ENCODE assay signal across 4 cellular contexts in the genomic region with DNA sequence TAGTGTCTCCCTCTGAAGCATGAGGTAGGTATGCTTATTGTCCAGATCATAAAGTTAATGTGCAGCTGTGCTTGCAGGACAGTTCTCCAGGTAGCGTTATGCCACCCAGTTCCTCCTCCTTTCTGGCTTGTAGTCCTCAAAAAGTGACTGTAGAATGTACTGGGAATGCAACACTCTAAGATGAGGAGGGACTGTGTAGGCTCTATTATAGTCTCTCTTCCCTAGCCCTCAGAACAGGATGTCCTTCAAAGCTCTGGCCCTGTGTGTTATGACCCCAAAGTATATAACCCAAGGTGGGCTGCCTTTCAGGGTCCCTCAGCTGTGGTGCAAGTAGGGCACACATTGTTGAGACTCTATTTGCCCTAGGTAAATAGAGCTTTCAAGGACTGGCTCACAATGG.
A peak's percentile ranks its signal among the peaks of the same experiment; 100 is the strongest.
TF ChIP-seq lines count a peak whose summit lies in the region.

No MANE protein-coding gene starts in this region.

TF ChIP-seq in SK-N-SH treated with all-trans-retinoic acid at 6 μM for 48 hours, 23 proteins besides CTCF, POLR2A, EP300 and RAD21 (continues in another document):
- no peak for TF ChIP-seq ZFP3 (CRISPR knock-in tag; IDR thresholded peaks at IDR 0.05)
- TF ChIP-seq ZFP30 (CRISPR knock-in tag; IDR thresholded peaks at IDR 0.05) = no peak
- no peak for TF ChIP-seq GLIS3 (CRISPR knock-in tag; IDR thresholded peaks at IDR 0.05)
- no peak for TF ChIP-seq ESRRG (CRISPR knock-in tag; IDR thresholded peaks at IDR 0.05)
- TF ChIP-seq, protein P1, sequence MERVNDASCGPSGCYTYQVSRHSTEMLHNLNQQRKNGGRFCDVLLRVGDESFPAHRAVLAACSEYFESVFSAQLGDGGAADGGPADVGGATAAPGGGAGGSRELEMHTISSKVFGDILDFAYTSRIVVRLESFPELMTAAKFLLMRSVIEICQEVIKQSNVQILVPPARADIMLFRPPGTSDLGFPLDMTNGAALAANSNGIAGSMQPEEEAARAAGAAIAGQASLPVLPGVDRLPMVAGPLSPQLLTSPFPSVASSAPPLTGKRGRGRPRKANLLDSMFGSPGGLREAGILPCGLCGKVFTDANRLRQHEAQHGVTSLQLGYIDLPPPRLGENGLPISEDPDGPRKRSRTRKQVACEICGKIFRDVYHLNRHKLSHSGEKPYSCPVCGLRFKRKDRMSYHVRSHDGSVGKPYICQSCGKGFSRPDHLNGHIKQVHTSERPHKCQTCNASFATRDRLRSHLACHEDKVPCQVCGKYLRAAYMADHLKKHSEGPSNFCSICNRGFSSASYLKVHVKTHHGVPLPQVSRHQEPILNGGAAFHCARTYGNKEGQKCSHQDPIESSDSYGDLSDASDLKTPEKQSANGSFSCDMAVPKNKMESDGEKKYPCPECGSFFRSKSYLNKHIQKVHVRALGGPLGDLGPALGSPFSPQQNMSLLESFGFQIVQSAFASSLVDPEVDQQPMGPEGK (CRISPR knock-in tag; IDR thresholded peaks at IDR 0.05; ENCODE audit: borderline replicate concordance) = no peak
- TF ChIP-seq, protein P2, sequence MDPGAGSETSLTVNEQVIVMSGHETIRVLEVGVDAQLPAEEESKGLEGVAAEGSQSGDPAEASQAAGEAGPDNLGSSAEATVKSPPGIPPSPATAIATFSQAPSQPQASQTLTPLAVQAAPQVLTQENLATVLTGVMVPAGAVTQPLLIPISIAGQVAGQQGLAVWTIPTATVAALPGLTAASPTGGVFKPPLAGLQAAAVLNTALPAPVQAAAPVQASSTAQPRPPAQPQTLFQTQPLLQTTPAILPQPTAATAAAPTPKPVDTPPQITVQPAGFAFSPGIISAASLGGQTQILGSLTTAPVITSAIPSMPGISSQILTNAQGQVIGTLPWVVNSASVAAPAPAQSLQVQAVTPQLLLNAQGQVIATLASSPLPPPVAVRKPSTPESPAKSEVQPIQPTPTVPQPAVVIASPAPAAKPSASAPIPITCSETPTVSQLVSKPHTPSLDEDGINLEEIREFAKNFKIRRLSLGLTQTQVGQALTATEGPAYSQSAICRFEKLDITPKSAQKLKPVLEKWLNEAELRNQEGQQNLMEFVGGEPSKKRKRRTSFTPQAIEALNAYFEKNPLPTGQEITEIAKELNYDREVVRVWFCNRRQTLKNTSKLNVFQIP (CRISPR knock-in tag; IDR thresholded peaks at IDR 0.05; ENCODE audit: borderline replicate concordance, low read depth) = no peak
- TF ChIP-seq SNAI2 (CRISPR knock-in tag; IDR thresholded peaks at IDR 0.05) = no peak
- TF ChIP-seq ZNF70 (CRISPR knock-in tag; IDR thresholded peaks at IDR 0.05) = no peak
- TF ChIP-seq CSDC2 (CRISPR knock-in tag; IDR thresholded peaks at IDR 0.05) = no peak

TF ChIP-seq in SK-N-SH, 30 proteins besides CTCF, POLR2A, EP300 and RAD21 (continues in another document):
- no peak for TF ChIP-seq GATA2 (CRISPR knock-in tag; IDR thresholded peaks at IDR 0.05)
- TF ChIP-seq CHD2 (IDR thresholded peaks at IDR 0.05; ENCODE audit: low read length, partially characterized antibody) = no peak
- TF ChIP-seq, protein P3, sequence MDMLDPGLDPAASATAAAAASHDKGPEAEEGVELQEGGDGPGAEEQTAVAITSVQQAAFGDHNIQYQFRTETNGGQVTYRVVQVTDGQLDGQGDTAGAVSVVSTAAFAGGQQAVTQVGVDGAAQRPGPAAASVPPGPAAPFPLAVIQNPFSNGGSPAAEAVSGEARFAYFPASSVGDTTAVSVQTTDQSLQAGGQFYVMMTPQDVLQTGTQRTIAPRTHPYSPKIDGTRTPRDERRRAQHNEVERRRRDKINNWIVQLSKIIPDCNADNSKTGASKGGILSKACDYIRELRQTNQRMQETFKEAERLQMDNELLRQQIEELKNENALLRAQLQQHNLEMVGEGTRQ (IDR thresholded peaks at IDR 0.05; ENCODE audit: borderline replicate concordance, low read depth, low read length) = no peak
- TF ChIP-seq FOXM1 (IDR thresholded peaks at IDR 0.05; ENCODE audit: low read depth) = no peak
- TF ChIP-seq, protein P4, sequence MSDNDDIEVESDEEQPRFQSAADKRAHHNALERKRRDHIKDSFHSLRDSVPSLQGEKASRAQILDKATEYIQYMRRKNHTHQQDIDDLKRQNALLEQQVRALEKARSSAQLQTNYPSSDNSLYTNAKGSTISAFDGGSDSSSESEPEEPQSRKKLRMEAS (IDR thresholded peaks at IDR 0.05; ENCODE audit: low read depth) = no peak
- TF ChIP-seq RCOR1 (IDR thresholded peaks at IDR 0.05; ENCODE audit: low read length) = no peak
- TF ChIP-seq TEAD4 (IDR thresholded peaks at IDR 0.05; ENCODE audit: borderline replicate concordance, insufficient read depth) = no peak
- TF ChIP-seq, protein P5, sequence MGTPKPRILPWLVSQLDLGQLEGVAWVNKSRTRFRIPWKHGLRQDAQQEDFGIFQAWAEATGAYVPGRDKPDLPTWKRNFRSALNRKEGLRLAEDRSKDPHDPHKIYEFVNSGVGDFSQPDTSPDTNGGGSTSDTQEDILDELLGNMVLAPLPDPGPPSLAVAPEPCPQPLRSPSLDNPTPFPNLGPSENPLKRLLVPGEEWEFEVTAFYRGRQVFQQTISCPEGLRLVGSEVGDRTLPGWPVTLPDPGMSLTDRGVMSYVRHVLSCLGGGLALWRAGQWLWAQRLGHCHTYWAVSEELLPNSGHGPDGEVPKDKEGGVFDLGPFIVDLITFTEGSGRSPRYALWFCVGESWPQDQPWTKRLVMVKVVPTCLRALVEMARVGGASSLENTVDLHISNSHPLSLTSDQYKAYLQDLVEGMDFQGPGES (IDR thresholded peaks at IDR 0.05; ENCODE audit: low read depth, low read length) = no peak

TF ChIP-seq in HEK293, 187 proteins besides CTCF, POLR2A, EP300 and RAD21:
- TF ChIP-seq ZFHX2 (tag by site-specific recombination; conservative IDR thresholded peaks at IDR 0.05) (no peak), ZNF600 (tag by site-specific recombination; IDR thresholded peaks at IDR 0.05) (peak; percentile 57; the same call in 1 of the 2 replicates), ZNF629 (tag by site-specific recombination; IDR thresholded peaks at IDR 0.05) (no peak)

TF ChIP-seq in GM12878, 131 proteins besides CTCF, POLR2A, EP300 and RAD21:
- TF ChIP-seq, protein P6, sequence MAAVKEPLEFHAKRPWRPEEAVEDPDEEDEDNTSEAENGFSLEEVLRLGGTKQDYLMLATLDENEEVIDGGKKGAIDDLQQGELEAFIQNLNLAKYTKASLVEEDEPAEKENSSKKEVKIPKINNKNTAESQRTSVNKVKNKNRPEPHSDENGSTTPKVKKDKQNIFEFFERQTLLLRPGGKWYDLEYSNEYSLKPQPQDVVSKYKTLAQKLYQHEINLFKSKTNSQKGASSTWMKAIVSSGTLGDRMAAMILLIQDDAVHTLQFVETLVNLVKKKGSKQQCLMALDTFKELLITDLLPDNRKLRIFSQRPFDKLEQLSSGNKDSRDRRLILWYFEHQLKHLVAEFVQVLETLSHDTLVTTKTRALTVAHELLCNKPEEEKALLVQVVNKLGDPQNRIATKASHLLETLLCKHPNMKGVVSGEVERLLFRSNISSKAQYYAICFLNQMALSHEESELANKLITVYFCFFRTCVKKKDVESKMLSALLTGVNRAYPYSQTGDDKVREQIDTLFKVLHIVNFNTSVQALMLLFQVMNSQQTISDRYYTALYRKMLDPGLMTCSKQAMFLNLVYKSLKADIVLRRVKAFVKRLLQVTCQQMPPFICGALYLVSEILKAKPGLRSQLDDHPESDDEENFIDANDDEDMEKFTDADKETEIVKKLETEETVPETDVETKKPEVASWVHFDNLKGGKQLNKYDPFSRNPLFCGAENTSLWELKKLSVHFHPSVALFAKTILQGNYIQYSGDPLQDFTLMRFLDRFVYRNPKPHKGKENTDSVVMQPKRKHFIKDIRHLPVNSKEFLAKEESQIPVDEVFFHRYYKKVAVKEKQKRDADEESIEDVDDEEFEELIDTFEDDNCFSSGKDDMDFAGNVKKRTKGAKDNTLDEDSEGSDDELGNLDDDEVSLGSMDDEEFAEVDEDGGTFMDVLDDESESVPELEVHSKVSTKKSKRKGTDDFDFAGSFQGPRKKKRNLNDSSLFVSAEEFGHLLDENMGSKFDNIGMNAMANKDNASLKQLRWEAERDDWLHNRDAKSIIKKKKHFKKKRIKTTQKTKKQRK (IDR thresholded peaks at IDR 0.05; ENCODE audit: low read depth, low read length) = no peak
- TF ChIP-seq, protein P7, sequence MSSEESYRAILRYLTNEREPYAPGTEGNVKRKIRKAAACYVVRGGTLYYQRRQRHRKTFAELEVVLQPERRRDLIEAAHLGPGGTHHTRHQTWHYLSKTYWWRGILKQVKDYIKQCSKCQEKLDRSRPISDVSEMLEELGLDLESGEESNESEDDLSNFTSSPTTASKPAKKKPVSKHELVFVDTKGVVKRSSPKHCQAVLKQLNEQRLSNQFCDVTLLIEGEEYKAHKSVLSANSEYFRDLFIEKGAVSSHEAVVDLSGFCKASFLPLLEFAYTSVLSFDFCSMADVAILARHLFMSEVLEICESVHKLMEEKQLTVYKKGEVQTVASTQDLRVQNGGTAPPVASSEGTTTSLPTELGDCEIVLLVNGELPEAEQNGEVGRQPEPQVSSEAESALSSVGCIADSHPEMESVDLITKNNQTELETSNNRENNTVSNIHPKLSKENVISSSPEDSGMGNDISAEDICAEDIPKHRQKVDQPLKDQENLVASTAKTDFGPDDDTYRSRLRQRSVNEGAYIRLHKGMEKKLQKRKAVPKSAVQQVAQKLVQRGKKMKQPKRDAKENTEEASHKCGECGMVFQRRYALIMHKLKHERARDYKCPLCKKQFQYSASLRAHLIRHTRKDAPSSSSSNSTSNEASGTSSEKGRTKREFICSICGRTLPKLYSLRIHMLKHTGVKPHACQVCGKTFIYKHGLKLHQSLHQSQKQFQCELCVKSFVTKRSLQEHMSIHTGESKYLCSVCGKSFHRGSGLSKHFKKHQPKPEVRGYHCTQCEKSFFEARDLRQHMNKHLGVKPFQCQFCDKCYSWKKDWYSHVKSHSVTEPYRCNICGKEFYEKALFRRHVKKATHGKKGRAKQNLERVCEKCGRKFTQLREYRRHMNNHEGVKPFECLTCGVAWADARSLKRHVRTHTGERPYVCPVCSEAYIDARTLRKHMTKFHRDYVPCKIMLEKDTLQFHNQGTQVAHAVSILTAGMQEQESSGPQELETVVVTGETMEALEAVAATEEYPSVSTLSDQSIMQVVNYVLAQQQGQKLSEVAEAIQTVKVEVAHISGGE (CRISPR knock-in tag; IDR thresholded peaks at IDR 0.05) = no peak
- TF ChIP-seq FOXK2 (IDR thresholded peaks at IDR 0.05) = no peak
- TF ChIP-seq HDAC2 (IDR thresholded peaks at IDR 0.05) = no peak
- TF ChIP-seq, protein P8, sequence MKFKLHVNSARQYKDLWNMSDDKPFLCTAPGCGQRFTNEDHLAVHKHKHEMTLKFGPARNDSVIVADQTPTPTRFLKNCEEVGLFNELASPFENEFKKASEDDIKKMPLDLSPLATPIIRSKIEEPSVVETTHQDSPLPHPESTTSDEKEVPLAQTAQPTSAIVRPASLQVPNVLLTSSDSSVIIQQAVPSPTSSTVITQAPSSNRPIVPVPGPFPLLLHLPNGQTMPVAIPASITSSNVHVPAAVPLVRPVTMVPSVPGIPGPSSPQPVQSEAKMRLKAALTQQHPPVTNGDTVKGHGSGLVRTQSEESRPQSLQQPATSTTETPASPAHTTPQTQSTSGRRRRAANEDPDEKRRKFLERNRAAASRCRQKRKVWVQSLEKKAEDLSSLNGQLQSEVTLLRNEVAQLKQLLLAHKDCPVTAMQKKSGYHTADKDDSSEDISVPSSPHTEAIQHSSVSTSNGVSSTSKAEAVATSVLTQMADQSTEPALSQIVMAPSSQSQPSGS (IDR thresholded peaks at IDR 0.05; ENCODE audit: low read length) = no peak
- no peak for TF ChIP-seq SIN3A (IDR thresholded peaks at IDR 0.05; ENCODE audit: low read depth, low read length)
- TF ChIP-seq, protein P9, sequence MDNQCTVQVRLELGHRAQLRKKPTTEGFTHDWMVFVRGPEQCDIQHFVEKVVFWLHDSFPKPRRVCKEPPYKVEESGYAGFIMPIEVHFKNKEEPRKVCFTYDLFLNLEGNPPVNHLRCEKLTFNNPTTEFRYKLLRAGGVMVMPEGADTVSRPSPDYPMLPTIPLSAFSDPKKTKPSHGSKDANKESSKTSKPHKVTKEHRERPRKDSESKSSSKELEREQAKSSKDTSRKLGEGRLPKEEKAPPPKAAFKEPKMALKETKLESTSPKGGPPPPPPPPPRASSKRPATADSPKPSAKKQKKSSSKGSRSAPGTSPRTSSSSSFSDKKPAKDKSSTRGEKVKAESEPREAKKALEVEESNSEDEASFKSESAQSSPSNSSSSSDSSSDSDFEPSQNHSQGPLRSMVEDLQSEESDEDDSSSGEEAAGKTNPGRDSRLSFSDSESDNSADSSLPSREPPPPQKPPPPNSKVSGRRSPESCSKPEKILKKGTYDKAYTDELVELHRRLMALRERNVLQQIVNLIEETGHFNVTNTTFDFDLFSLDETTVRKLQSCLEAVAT (IDR thresholded peaks at IDR 0.05) = no peak
- TF ChIP-seq PAX5 (IDR thresholded peaks at IDR 0.05; ENCODE audit: borderline replicate concordance, low read depth, low read length) = no peak
- no peak for TF ChIP-seq SREBF2 (IDR thresholded peaks at IDR 0.05; ENCODE audit: low read length)
- no peak for TF ChIP-seq WRNIP1 (IDR thresholded peaks at IDR 0.05; ENCODE audit: borderline replicate concordance, low read depth, low read length)
- no peak for TF ChIP-seq ATF7 (IDR thresholded peaks at IDR 0.05; ENCODE audit: low read depth)
- no peak for TF ChIP-seq TCF7 (IDR thresholded peaks at IDR 0.05; ENCODE audit: borderline replicate concordance)
- no peak for TF ChIP-seq JUNB (IDR thresholded peaks at IDR 0.05)
- no peak for TF ChIP-seq MEF2B (IDR thresholded peaks at IDR 0.05; ENCODE audit: partially characterized antibody, poor library complexity, severe bottlenecking)
- TF ChIP-seq, protein P10, sequence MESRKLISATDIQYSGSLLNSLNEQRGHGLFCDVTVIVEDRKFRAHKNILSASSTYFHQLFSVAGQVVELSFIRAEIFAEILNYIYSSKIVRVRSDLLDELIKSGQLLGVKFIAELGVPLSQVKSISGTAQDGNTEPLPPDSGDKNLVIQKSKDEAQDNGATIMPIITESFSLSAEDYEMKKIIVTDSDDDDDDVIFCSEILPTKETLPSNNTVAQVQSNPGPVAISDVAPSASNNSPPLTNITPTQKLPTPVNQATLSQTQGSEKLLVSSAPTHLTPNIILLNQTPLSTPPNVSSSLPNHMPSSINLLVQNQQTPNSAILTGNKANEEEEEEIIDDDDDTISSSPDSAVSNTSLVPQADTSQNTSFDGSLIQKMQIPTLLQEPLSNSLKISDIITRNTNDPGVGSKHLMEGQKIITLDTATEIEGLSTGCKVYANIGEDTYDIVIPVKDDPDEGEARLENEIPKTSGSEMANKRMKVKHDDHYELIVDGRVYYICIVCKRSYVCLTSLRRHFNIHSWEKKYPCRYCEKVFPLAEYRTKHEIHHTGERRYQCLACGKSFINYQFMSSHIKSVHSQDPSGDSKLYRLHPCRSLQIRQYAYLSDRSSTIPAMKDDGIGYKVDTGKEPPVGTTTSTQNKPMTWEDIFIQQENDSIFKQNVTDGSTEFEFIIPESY (IDR thresholded peaks at IDR 0.05) = no peak
- no peak for TF ChIP-seq NRF1 (conservative IDR thresholded peaks at IDR 0.05; ENCODE audit: low read depth, low read length)
- TF ChIP-seq RFX5 (IDR thresholded peaks at IDR 0.05; ENCODE audit: low read depth, low read length) = no peak
